In genomic region chr14:50813544-50813863, GRCh38 we compare ENCODE assay signal across 11 cellular contexts. TPM values are rescaled to one million over a fixed set of nuclear protein-coding genes. Genes with fewer than 3 reads are reported as not detected.
DNase-seq lines count a peak whose midpoint lies in the region; ATAC-seq, FAIRE-seq and TF ChIP-seq lines count a peak whose summit lies in the region.
"Had no signal": no experiment of that assay in that cellular context is flagged by ENCODE, and none has a peak within 500 bp of the region (broad histone marks: within the 10 kb centered on the region; RNA-seq: fewer than 3 reads in every experiment).

No MANE protein-coding gene starts in this region.

- H3K4me1 Mint-ChIP-seq in glutamatergic neuron (ENCODE audit: low read depth, unreplicated experiment) = peaks cover 15% of the 10 kb centered on the region

- H3K27me3 Mint-ChIP-seq in glutamatergic neuron (ENCODE audit: unreplicated experiment) = no peaks in the 10 kb centered on the region

- no peak overlapping the region for H3K4me3 ChIP-seq in ovary
- H3K4me3 ChIP-seq: SJCRH30 had no signal

- peak overlapping the region; percentile 43 for H3K27ac Mint-ChIP-seq in glutamatergic neuron (ENCODE audit: unreplicated experiment)

- TF ChIP-seq CTCF in glutamatergic neuron (IDR thresholded peaks at IDR 0.05; ENCODE audit: partially characterized antibody, unreplicated experiment) = no peak
- no peak for TF ChIP-seq CTCF in ovary (IDR thresholded peaks at IDR 0.05)

- DNase-seq in GM12891 (ENCODE audit: insufficient read length, low spot score) (no peak), NOMO-1 treated with DMSO at 0.1 percent for 48 hours (lab: John Stamatoyannopoulos, UW; ENCODE audit: unreplicated experiment) (peak; percentile 88), glutamatergic neuron (no peak), hippocampal formation (lab: John Stamatoyannopoulos, UW) (no peak), ovary (no peak), DMS153 treated with DMSO at 0.1 percent for 48 hours (lab: John Stamatoyannopoulos, UW; ENCODE audit: unreplicated experiment) (no peak), NCI-H2227 (lab: John Stamatoyannopoulos, UW; ENCODE audit: unreplicated experiment) (no peak)
- DNase-seq: SJCRH30; stimulated activated CD4-positive, alpha-beta T cell treated with anti-CD3 and anti-CD28 coated beads, Interleukin-1b, Interleukin-23, amount 100 ng/mL, for 48 hours had no signal

- no peak overlapping the region for H3K27ac ChIP-seq in ovary
- H3K27ac ChIP-seq: SJCRH30 had no signal

- intact Hi-C loops in ovary (cut with DNase I) = no loop called here

- peak; percentile 65 for FAIRE-seq in GM12891 (lab: Jason Lieb, UNC)
- FAIRE-seq: keratinocyte had no signal

- no peak for TF ChIP-seq EP300 in ovary (IDR thresholded peaks at IDR 0.05)

- peaks cover 12% of the 10 kb centered on the region for H3K9me3 Mint-ChIP-seq in glutamatergic neuron (ENCODE audit: unreplicated experiment)

- ATAC-seq in GM21723 (IDR thresholded peaks at IDR 0.05; ENCODE audit: unreplicated experiment) = peak; percentile 66

- peaks cover 14% of the 10 kb centered on the region for H3K36me3 Mint-ChIP-seq in glutamatergic neuron (ENCODE audit: unreplicated experiment)

- H3K27me3 ChIP-seq in ovary = no peaks in the 10 kb centered on the region
- H3K27me3 ChIP-seq: SJCRH30 had no signal

- TF ChIP-seq POLR2A in GM12891 (IDR thresholded peaks at IDR 0.05; ENCODE audit: low read depth, low read length) (no peak), ovary (IDR thresholded peaks at IDR 0.05) (no peak)

- no peaks in the 10 kb centered on the region for H3K9me3 ChIP-seq in ovary

- H3K4me3 Mint-ChIP-seq in glutamatergic neuron (ENCODE audit: unreplicated experiment) = no peak overlapping the region

- no peaks in the 10 kb centered on the region for H3K36me3 ChIP-seq in ovary
- H3K36me3 ChIP-seq: SJCRH30 had no signal

- WGBS in ovary, 3 donors = 84 to 91% (median 91%) methylated on average over 2 of the region's 2 CpGs

- peaks cover 5% of the 10 kb centered on the region for H3K4me1 ChIP-seq in ovary (ENCODE audit: insufficient read depth)

TF ChIP-seq in GM12891, 5 proteins besides CTCF, POLR2A, EP300 and RAD21:
- TF ChIP-seq POLR2AphosphoS5 (IDR thresholded peaks at IDR 0.05; ENCODE audit: low read depth, low read length) (no peak), SPI1 (IDR thresholded peaks at IDR 0.05; ENCODE audit: low read depth, low read length) (peak; percentile 83)

RNA-seq across cellular contexts. Expression of gene NIN, which starts 17.5 kb away (rescaled TPM):
- polyA plus RNA-seq in GM12891 (2012; ENCODE audit: low read depth, missing spikeins) = 41.6 TPM
- total RNA-seq in glutamatergic neuron (ENCODE audit: unreplicated experiment) (104 TPM), ovary (10 to 100 TPM; 16.0 to 32.4 (median 28.1) TPM)
- polyA plus RNA-seq in ovary = 10 to 100 TPM in 1 of 2 donors, 1 to 10 TPM in 1; 6.4 to 12.2 TPM

RNA-seq across cellular contexts. Expression of gene ABHD12B, which starts 58.3 kb away (rescaled TPM):
- polyA plus RNA-seq in GM12891 (2012; ENCODE audit: low read depth, missing spikeins) = not detected
- total RNA-seq in glutamatergic neuron (ENCODE audit: unreplicated experiment) (0.61 TPM), ovary (1 to 10 TPM in 1 of 7 donors, under 1 TPM in 1, not detected in 5; 0.84 to 5.1 TPM)
- polyA plus RNA-seq in ovary = under 1 TPM in 1 of 2 donors, not detected in 1; 0.45 TPM
- total RNA-seq: SJCRH30 had no signal
- polyA plus RNA-seq: keratinocyte had no signal
